ENCODE assay signal across 26 cellular contexts in the genomic region with DNA sequence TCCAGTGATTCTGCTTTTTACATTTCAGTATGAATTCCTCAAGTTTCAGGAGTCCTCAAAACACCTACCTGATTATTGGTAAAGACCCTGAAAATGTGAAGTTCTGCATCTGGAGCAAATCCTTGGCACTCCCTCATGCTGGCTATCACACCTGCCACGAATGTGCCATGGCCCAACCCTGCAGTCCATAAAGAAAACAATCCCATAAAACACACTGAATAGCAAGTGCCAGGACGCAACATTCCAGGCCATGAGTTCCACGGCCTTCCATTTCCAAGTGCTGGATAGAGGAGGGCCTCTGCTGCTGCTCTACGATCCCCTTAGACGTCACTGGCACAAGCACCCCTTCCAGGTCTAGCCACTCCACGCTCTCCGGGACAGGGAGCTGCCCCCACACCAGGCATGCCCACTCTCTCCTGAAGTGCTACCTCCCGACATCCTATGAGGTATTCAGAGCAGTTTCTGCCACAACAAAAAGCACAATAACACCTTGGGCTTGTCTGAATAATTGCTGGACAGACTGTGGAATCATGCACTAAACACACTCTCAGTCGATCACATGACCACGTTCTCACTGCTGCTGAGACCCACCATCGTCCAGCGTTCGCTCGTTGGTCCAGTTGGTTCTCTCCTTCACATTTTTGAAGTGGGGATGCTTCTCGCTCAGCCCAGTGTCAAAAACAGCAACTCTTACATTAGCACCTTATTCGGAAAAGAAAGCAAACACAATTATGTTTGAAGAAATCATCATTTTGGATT. TPM values are rescaled to one million over a fixed set of nuclear protein-coding genes. Genes with fewer than 3 reads are reported as not detected.
"Had no signal": no experiment of that assay in that cellular context is flagged by ENCODE, and none has a peak within 500 bp of the region (broad histone marks: within the 10 kb centered on the region; RNA-seq: fewer than 3 reads in every experiment).

No MANE protein-coding gene starts in this region.

- H3K27me3 Mint-ChIP-seq: activated B cell treated with CpG ODN at 0.5 μM for 24 hours; activated CD4-positive, alpha-beta T cell treated with anti-CD3 and anti-CD28 coated beads, Interleukin-2, amount 10 ng/mL, durations not matched to agents 24 days and 14 days; activated naive CD4-positive, alpha-beta T cell treated with anti-CD3 and anti-CD28 coated beads, Interleukin-2, amount 10 ng/mL, durations not matched to agents 7 days and 5 days; activated naive CD8-positive, alpha-beta T cell treated with anti-CD3 and anti-CD28 coated beads, Interleukin-2, amount 10 ng/mL, durations not matched to agents 7 days and 5 days; central memory CD8-positive, alpha-beta T cell; IgD-negative memory B cell had no signal

- H3K4me3 ChIP-seq: MG63, Peyer's patch, SJCRH30 had no signal

- H3K4me3 Mint-ChIP-seq: activated B cell treated with CpG ODN at 0.5 μM for 24 hours; activated CD4-positive, alpha-beta T cell treated with anti-CD3 and anti-CD28 coated beads, Interleukin-2, amount 10 ng/mL, durations not matched to agents 24 days and 14 days; activated naive CD4-positive, alpha-beta T cell treated with anti-CD3 and anti-CD28 coated beads, Interleukin-2, amount 10 ng/mL, durations not matched to agents 7 days and 5 days; activated naive CD8-positive, alpha-beta T cell treated with anti-CD3 and anti-CD28 coated beads, Interleukin-2, amount 10 ng/mL, durations not matched to agents 7 days and 5 days; central memory CD8-positive, alpha-beta T cell; IgD-negative memory B cell had no signal

- H3K9me3 ChIP-seq: MG63, Peyer's patch, SJCRH30, SK-N-SH had no signal

- H3K4me1 ChIP-seq: SJCRH30 had no signal

- H3K9me3 Mint-ChIP-seq: activated B cell treated with CpG ODN at 0.5 μM for 24 hours; activated CD4-positive, alpha-beta T cell treated with anti-CD3 and anti-CD28 coated beads, Interleukin-2, amount 10 ng/mL, durations not matched to agents 24 days and 14 days; activated naive CD4-positive, alpha-beta T cell treated with anti-CD3 and anti-CD28 coated beads, Interleukin-2, amount 10 ng/mL, durations not matched to agents 7 days and 5 days; activated naive CD8-positive, alpha-beta T cell treated with anti-CD3 and anti-CD28 coated beads, Interleukin-2, amount 10 ng/mL, durations not matched to agents 7 days and 5 days; activated T-helper 2 cell treated with anti-CD3 and anti-CD28 coated beads, Interferon-gamma antibody, Interleukin-2, Interleukin-4, amounts not matched to agents 10 μg/mL and 5 μg/mL and 100 μg/mL, durations not matched to agents 14 hours and 24 hours and 36 hours; central memory CD8-positive, alpha-beta T cell; IgD-negative memory B cell had no signal

- H3K36me3 ChIP-seq: SJCRH30 had no signal

- H3K27ac Mint-ChIP-seq: activated B cell treated with CpG ODN at 0.5 μM for 24 hours; activated CD4-positive, alpha-beta T cell treated with anti-CD3 and anti-CD28 coated beads, Interleukin-2, amount 10 ng/mL, durations not matched to agents 24 days and 14 days; activated naive CD4-positive, alpha-beta T cell treated with anti-CD3 and anti-CD28 coated beads, Interleukin-2, amount 10 ng/mL, durations not matched to agents 7 days and 5 days; activated naive CD8-positive, alpha-beta T cell treated with anti-CD3 and anti-CD28 coated beads, Interleukin-2, amount 10 ng/mL, durations not matched to agents 7 days and 5 days; activated T-helper 2 cell treated with anti-CD3 and anti-CD28 coated beads, Interferon-gamma antibody, Interleukin-2, Interleukin-4, amounts not matched to agents 10 μg/mL and 5 μg/mL and 100 μg/mL, durations not matched to agents 14 hours and 24 hours and 36 hours had no signal

- DNase-seq: activated B cell treated with CpG ODN at 0.5 μM for 24 hours; activated CD4-positive, alpha-beta T cell treated with anti-CD3 and anti-CD28 coated beads for 1 hour; activated CD4-positive, alpha-beta T cell treated with anti-CD3 and anti-CD28 coated beads, Interleukin-2, amount 10 ng/mL, durations not matched to agents 24 days and 14 days; activated CD4-positive, alpha-beta T cell treated with anti-CD3 and anti-CD28 coated beads, Interleukin-2, amount 50 U/mL, for 48 hours; activated gamma-delta T cell treated with Interleukin-2 at 50 U/mL for 16 hours; activated naive CD4-positive, alpha-beta T cell treated with anti-CD3 and anti-CD28 coated beads, Interleukin-2, amount 10 ng/mL, durations not matched to agents 7 days and 5 days; activated naive CD8-positive, alpha-beta T cell treated with anti-CD3 and anti-CD28 coated beads, Interleukin-2, amount 10 ng/mL, durations not matched to agents 7 days and 5 days; activated T-cell treated with anti-CD3 and anti-CD28 coated beads for 4 hours; activated T-cell treated with anti-CD3 and anti-CD28 coated beads, Interleukin-2, amount 50 U/mL, for 48 hours; aorta; MG63; NCI-H1105; NCI-H1436; NCI-H1694 treated with DMSO at 0.1 percent for 48 hours; NCI-H2029 treated with DMSO at 0.1 percent for 48 hours; NCI-H510A treated with DMSO at 0.1 percent for 48 hours; Peyer's patch; Right ventricle myocardium superior; SJCRH30; SK-N-SH; T-helper 1 cell had no signal

RNA-seq across cellular contexts. Expression of a gene that starts 50.7 kb away (rescaled TPM):
- total RNA-seq: activated B cell treated with CpG ODN at 0.5 μM for 24 hours; activated CD4-positive, alpha-beta T cell treated with anti-CD3 and anti-CD28 coated beads, Interleukin-2, amount 10 ng/mL, durations not matched to agents 24 days and 14 days; activated CD8-positive, alpha-beta memory T cell treated with anti-CD3 and anti-CD28 coated beads for 36 hours; activated naive CD8-positive, alpha-beta T cell treated with anti-CD3 and anti-CD28 coated beads, Interleukin-2, amount 10 ng/mL, durations not matched to agents 7 days and 5 days; activated T-helper 2 cell treated with anti-CD3 and anti-CD28 coated beads, Interferon-gamma antibody, Interleukin-2, Interleukin-4, amounts not matched to agents 10 μg/mL and 5 μg/mL and 100 μg/mL, durations not matched to agents 14 hours and 24 hours and 36 hours; aorta; bronchial epithelial cell; Peyer's patch; SJCRH30 had no signal
- polyA plus RNA-seq: aorta, IgD-negative memory B cell, SK-N-SH had no signal

RNA-seq across cellular contexts. Expression of a gene that starts 51.8 kb away (rescaled TPM):
- total RNA-seq: activated B cell treated with CpG ODN at 0.5 μM for 24 hours; activated CD4-positive, alpha-beta T cell treated with anti-CD3 and anti-CD28 coated beads, Interleukin-2, amount 10 ng/mL, durations not matched to agents 24 days and 14 days; activated naive CD8-positive, alpha-beta T cell treated with anti-CD3 and anti-CD28 coated beads, Interleukin-2, amount 10 ng/mL, durations not matched to agents 7 days and 5 days; bronchial epithelial cell; Peyer's patch; Right ventricle myocardium superior had no signal
- polyA plus RNA-seq: IgD-negative memory B cell had no signal
